Comparison of ENCODE assay signal across 8 cellular contexts in genomic region chr7:157272351-157273207, GRCh38.
A peak's percentile ranks its signal among the peaks of the same experiment; 100 is the strongest.
DNase-seq lines count a peak whose midpoint lies in the region; ATAC-seq and TF ChIP-seq lines count a peak whose summit lies in the region.

No MANE protein-coding gene starts in this region.

- no peak overlapping the region for H3K4me3 Mint-ChIP-seq in central memory CD8-positive, alpha-beta T cell
- H3K4me3 Mint-ChIP-seq in natural killer cell treated with Interleukin-12 subunit alpha and Interleukin-12 subunit beta and Interleukin-15 and Interleukin-18, amount 100 ng/mL, for 72 hours: no peak overlapping the region

- TF ChIP-seq EP300 in upper lobe of left lung (IDR thresholded peaks at IDR 0.05): no peak

- DNase-seq in activated effector memory CD4-positive, alpha-beta T cell treated with anti-CD3 and anti-CD28 coated beads, Interleukin-2, amount 50 U/mL, for 16 hours: peak; percentile 48
- no peak for DNase-seq in activated effector memory CD4-positive, alpha-beta T cell treated with Interleukin-2 at 50 U/mL for 16 hours
- no peak for DNase-seq in central memory CD8-positive, alpha-beta T cell (ENCODE audit: low spot score in 2 of 2)
- DNase-seq in natural killer cell treated with Interleukin-12 subunit alpha and Interleukin-12 subunit beta and Interleukin-15 and Interleukin-18, amount 100 ng/mL, for 72 hours (ENCODE audit: low spot score): no peak
- no peak for DNase-seq in upper lobe of left lung
- no peak for DNase-seq in kidney tubule cell (ENCODE audit: low spot score)
- DNase-seq in AG08395 (ENCODE audit: low spot score): no peak

- H3K9me3 Mint-ChIP-seq in central memory CD8-positive, alpha-beta T cell: no peaks in the 10 kb centered on the region
- H3K9me3 Mint-ChIP-seq in natural killer cell treated with Interleukin-12 subunit alpha and Interleukin-12 subunit beta and Interleukin-15 and Interleukin-18, amount 100 ng/mL, for 72 hours: no peaks in the 10 kb centered on the region

- no peak for TF ChIP-seq POLR2A in upper lobe of left lung (IDR thresholded peaks at IDR 0.05)

- no peak for TF ChIP-seq CTCF in upper lobe of left lung (IDR thresholded peaks at IDR 0.05)

- H3K4me3 ChIP-seq in upper lobe of left lung: no peak overlapping the region

- H3K27ac ChIP-seq in upper lobe of left lung: peak overlapping the region in 3 of 4 donors; percentile 7 to 61 (median 37)

- peaks cover 16 to 34% (median 23%) of the 10 kb centered on the region in 4 donors for H3K4me1 ChIP-seq in upper lobe of left lung

- H3K36me3 Mint-ChIP-seq in central memory CD8-positive, alpha-beta T cell (ENCODE audit: insufficient read depth): peaks cover 20% of the 10 kb centered on the region
- H3K36me3 Mint-ChIP-seq in natural killer cell treated with Interleukin-12 subunit alpha and Interleukin-12 subunit beta and Interleukin-15 and Interleukin-18, amount 100 ng/mL, for 72 hours: peaks cover 12% of the 10 kb centered on the region

- H3K27me3 Mint-ChIP-seq in central memory CD8-positive, alpha-beta T cell: no peaks in the 10 kb centered on the region
- H3K27me3 Mint-ChIP-seq in natural killer cell treated with Interleukin-12 subunit alpha and Interleukin-12 subunit beta and Interleukin-15 and Interleukin-18, amount 100 ng/mL, for 72 hours: no peaks in the 10 kb centered on the region

- H3K4me1 Mint-ChIP-seq in central memory CD8-positive, alpha-beta T cell: peaks cover 10% of the 10 kb centered on the region
- H3K4me1 Mint-ChIP-seq in natural killer cell treated with Interleukin-12 subunit alpha and Interleukin-12 subunit beta and Interleukin-15 and Interleukin-18, amount 100 ng/mL, for 72 hours (ENCODE audit: low read depth in 2 of 2): peaks cover 33 to 46% of the 10 kb centered on the region in 2 donors

- H3K36me3 ChIP-seq in upper lobe of left lung: peaks cover 9 to 35% (median 19%) of the 10 kb centered on the region in 4 donors

- H3K27ac Mint-ChIP-seq in central memory CD8-positive, alpha-beta T cell (ENCODE audit: low read depth): peak overlapping the region; percentile 17
- H3K27ac Mint-ChIP-seq in natural killer cell treated with Interleukin-12 subunit alpha and Interleukin-12 subunit beta and Interleukin-15 and Interleukin-18, amount 100 ng/mL, for 72 hours: peak overlapping the region; percentile 21 to 90

- no peaks in the 10 kb centered on the region for H3K9me3 ChIP-seq in upper lobe of left lung

- WGBS in upper lobe of left lung, 2 donors: 80 to 87% methylated on average over 15 to 24 of the region's 24 CpGs

- ATAC-seq in central memory CD8-positive, alpha-beta T cell (replicated peaks; ENCODE audit: extremely low read depth, poor library complexity, severe bottlenecking): no peak
- no peak for ATAC-seq in natural killer cell treated with Interleukin-12 subunit alpha and Interleukin-12 subunit beta and Interleukin-15 and Interleukin-18, amount 100 ng/mL, for 72 hours
- ATAC-seq in upper lobe of left lung (ENCODE audit: low FRiP score in 2 of 2) (no peak), GM18498 (IDR thresholded peaks at IDR 0.05; ENCODE audit: unreplicated experiment) (no peak)

- H3K27me3 ChIP-seq in upper lobe of left lung: no peaks in the 10 kb centered on the region
